Comparison of ENCODE assay signal across 8 cellular contexts in the genomic region with DNA sequence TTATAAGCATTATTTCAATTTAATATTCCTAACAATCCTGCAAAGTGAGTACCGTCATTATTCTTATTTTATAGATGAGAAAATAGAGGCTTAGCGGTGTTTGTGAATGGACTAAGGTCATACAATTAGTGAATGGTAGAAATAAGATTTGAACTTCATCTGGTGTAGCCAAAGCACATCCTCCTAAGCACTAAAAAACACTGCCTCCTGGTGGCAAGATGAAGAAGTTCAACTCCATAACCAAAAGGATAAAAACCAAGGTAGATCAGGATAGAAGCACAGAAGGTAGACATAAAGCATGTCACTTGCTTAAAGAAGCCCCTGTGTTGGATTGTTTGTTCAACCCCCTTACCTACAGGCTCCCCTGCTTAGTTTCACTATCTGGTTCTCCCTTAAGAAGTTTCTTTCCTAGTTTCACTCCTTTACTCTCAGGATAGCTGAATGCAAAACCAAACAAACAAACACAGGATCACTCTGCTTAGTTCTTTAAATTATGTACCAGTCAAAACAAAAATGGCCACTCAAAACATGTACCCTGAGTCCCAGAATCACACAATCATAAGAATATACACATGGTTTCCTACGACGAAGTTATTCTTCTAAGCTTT. TPM values are rescaled to one million over a fixed set of nuclear protein-coding genes. Genes with fewer than 3 reads are reported as not detected.
DNase-seq lines count a peak whose midpoint lies in the region; ATAC-seq and TF ChIP-seq lines count a peak whose summit lies in the region.

No MANE protein-coding gene starts in this region.

- H3K4me1 ChIP-seq in CD4-positive, CD25-positive, alpha-beta regulatory T cell (ENCODE audit: control insufficient read depth, insufficient read depth, low read length, poor library complexity, severe bottlenecking) = no peaks in the 10 kb centered on the region
- H3K4me1 ChIP-seq in iPS DF 6.9 (ENCODE audit: control insufficient read depth, insufficient read depth, low read length) = no peaks in the 10 kb centered on the region; the same call in 1 of the 2 replicates
- H3K4me1 ChIP-seq in ovary (ENCODE audit: insufficient read depth) = no peaks in the 10 kb centered on the region

- H3K4me1 Mint-ChIP-seq in CD4-positive, CD25-positive, alpha-beta regulatory T cell = peaks cover 5 to 16% (median 11%) of the 10 kb centered on the region in 4 donors
- peaks cover 43% of the 10 kb centered on the region for H3K4me1 Mint-ChIP-seq in activated CD8-positive, alpha-beta memory T cell treated with anti-CD3 and anti-CD28 coated beads, Interleukin-2, amount 10 ng/mL, durations not matched to agents 7 days and 5 days

- WGBS in iPS DF 6.9 (ENCODE audit: insufficient coverage, insufficient read length) = no CpG with 5 or more reads among the region's 4 CpGs
- 84 to 88% (median 86%) methylated on average over 4 of the region's 4 CpGs for WGBS in ovary, 3 donors

- TF ChIP-seq CTCF in ovary (IDR thresholded peaks at IDR 0.05) = no peak

- H3K9me3 ChIP-seq in CD4-positive, CD25-positive, alpha-beta regulatory T cell (ENCODE audit: control insufficient read depth in 2 of 2, low read length in 2 of 2) = no peaks in the 10 kb centered on the region
- H3K9me3 ChIP-seq in iPS DF 6.9 (ENCODE audit: control insufficient read depth, insufficient read depth, low read length) = no peaks in the 10 kb centered on the region
- no peaks in the 10 kb centered on the region for H3K9me3 ChIP-seq in ovary

- H3K4me3 ChIP-seq in CD4-positive, CD25-positive, alpha-beta regulatory T cell (ENCODE audit: low read depth, low read length) = no peak overlapping the region
- no peak overlapping the region for H3K4me3 ChIP-seq in iPS DF 6.9 (ENCODE audit: low read length)
- H3K4me3 ChIP-seq in ovary = no peak overlapping the region

- no peaks in the 10 kb centered on the region for H3K9me3 Mint-ChIP-seq in CD4-positive, CD25-positive, alpha-beta regulatory T cell
- no peaks in the 10 kb centered on the region for H3K9me3 Mint-ChIP-seq in activated CD8-positive, alpha-beta memory T cell treated with anti-CD3 and anti-CD28 coated beads, Interleukin-2, amount 10 ng/mL, durations not matched to agents 7 days and 5 days (ENCODE audit: low read depth)

- no peak overlapping the region for H3K27ac ChIP-seq in CD4-positive, CD25-positive, alpha-beta regulatory T cell (ENCODE audit: insufficient read depth, low read length, poor library complexity, severe bottlenecking)
- H3K27ac ChIP-seq in iPS DF 6.9 (ENCODE audit: low read length) (no peak overlapping the region), ovary (no peak overlapping the region)

- no peaks in the 10 kb centered on the region for H3K27me3 ChIP-seq in CD4-positive, CD25-positive, alpha-beta regulatory T cell (ENCODE audit: control insufficient read depth, insufficient read depth, low read length)
- no peaks in the 10 kb centered on the region for H3K27me3 ChIP-seq in iPS DF 6.9 (ENCODE audit: control insufficient read depth, insufficient read depth, low read length)
- no peaks in the 10 kb centered on the region for H3K27me3 ChIP-seq in ovary

- CTCF ChIA-PET in activated CD8-positive, alpha-beta memory T cell treated with anti-CD3 and anti-CD28 coated beads, Interleukin-2, amount 10 ng/mL, durations not matched to agents 7 days and 5 days (lab: Charles Lee) = interaction anchor here (1.0 to 4.7 kb wide), 9 partner anchors 11 to 584 kb away, joined by 3 to 39 read pairs (median 4); partner anchors contain the start of genes AIM2 and IFI16

- intact Hi-C loops in ovary (cut with DNase I) = no loop called here

- no peaks in the 10 kb centered on the region for H3K27me3 Mint-ChIP-seq in CD4-positive, CD25-positive, alpha-beta regulatory T cell
- no peaks in the 10 kb centered on the region for H3K27me3 Mint-ChIP-seq in activated CD8-positive, alpha-beta memory T cell treated with anti-CD3 and anti-CD28 coated beads, Interleukin-2, amount 10 ng/mL, durations not matched to agents 7 days and 5 days

- peak in 2 of 3 donors; percentile 34 to 58 for DNase-seq in CD4-positive, CD25-positive, alpha-beta regulatory T cell
- DNase-seq in RPMI8226 = peak; percentile 47
- peak; percentile 20 for DNase-seq in iPS DF 6.9 (ENCODE audit: low read depth, low spot score)
- no peak for DNase-seq in ovary
- no peak for DNase-seq in GM03348 (ENCODE audit: low spot score)
- DNase-seq in activated CD8-positive, alpha-beta memory T cell treated with anti-CD3 and anti-CD28 coated beads, Interleukin-2, amount 10 ng/mL, durations not matched to agents 7 days and 5 days = no peak

- no peaks in the 10 kb centered on the region for H3K36me3 Mint-ChIP-seq in CD4-positive, CD25-positive, alpha-beta regulatory T cell
- no peaks in the 10 kb centered on the region for H3K36me3 Mint-ChIP-seq in activated CD8-positive, alpha-beta memory T cell treated with anti-CD3 and anti-CD28 coated beads, Interleukin-2, amount 10 ng/mL, durations not matched to agents 7 days and 5 days

- TF ChIP-seq EP300 in ovary (IDR thresholded peaks at IDR 0.05) = no peak

- no peak for TF ChIP-seq POLR2A in ovary (IDR thresholded peaks at IDR 0.05)

- no peak for ATAC-seq in CD4-positive, CD25-positive, alpha-beta regulatory T cell (ENCODE audit: low read depth in 2 of 2)
- ATAC-seq in GM19351 (IDR thresholded peaks at IDR 0.05; ENCODE audit: unreplicated experiment) (peak; percentile 61), GM19467 (IDR thresholded peaks at IDR 0.05; ENCODE audit: unreplicated experiment) (no peak)
- ATAC-seq in activated CD8-positive, alpha-beta memory T cell treated with anti-CD3 and anti-CD28 coated beads, Interleukin-2, amount 10 ng/mL, durations not matched to agents 7 days and 5 days = no peak

- no peaks in the 10 kb centered on the region for H3K36me3 ChIP-seq in CD4-positive, CD25-positive, alpha-beta regulatory T cell (ENCODE audit: control insufficient read depth, insufficient read depth, low read length)
- H3K36me3 ChIP-seq in iPS DF 6.9 (ENCODE audit: control insufficient read depth, insufficient read depth, low read length) (no peaks in the 10 kb centered on the region), ovary (no peaks in the 10 kb centered on the region)

- no peak overlapping the region for H3K4me3 Mint-ChIP-seq in CD4-positive, CD25-positive, alpha-beta regulatory T cell
- H3K4me3 Mint-ChIP-seq in activated CD8-positive, alpha-beta memory T cell treated with anti-CD3 and anti-CD28 coated beads, Interleukin-2, amount 10 ng/mL, durations not matched to agents 7 days and 5 days = no peak overlapping the region

- H3K27ac Mint-ChIP-seq in CD4-positive, CD25-positive, alpha-beta regulatory T cell = no peak overlapping the region
- H3K27ac Mint-ChIP-seq in activated CD8-positive, alpha-beta memory T cell treated with anti-CD3 and anti-CD28 coated beads, Interleukin-2, amount 10 ng/mL, durations not matched to agents 7 days and 5 days = no peak overlapping the region

RNA-seq across cellular contexts. Expression of gene AIM2, which starts 12.7 kb away (rescaled TPM):
- total RNA-seq in CD4-positive, CD25-positive, alpha-beta regulatory T cell = 6.2 TPM
- 10 to 100 TPM in 2 of 4 donors, 1 to 10 TPM in 2; 6.9 to 13.5 (median 8.8) TPM for polyA plus RNA-seq in CD4-positive, CD25-positive, alpha-beta regulatory T cell
- under 1 TPM in 3 of 7 donors, not detected in 4; 0.20 to 0.95 (median 0.38) TPM for total RNA-seq in ovary
- under 1 TPM in 1 of 2 donors, not detected in 1; 0.50 TPM for polyA plus RNA-seq in ovary
- 10 to 100 TPM; 14.1 to 17.3 TPM for total RNA-seq in activated CD8-positive, alpha-beta memory T cell treated with anti-CD3 and anti-CD28 coated beads, Interleukin-2, amount 10 ng/mL, durations not matched to agents 7 days and 5 days

Comparison
In these comparisons a context has a peak if more than half of its experiments do, and no peak if none do; other contexts are left out.
1. DNase-seq: peak in CD4-positive, CD25-positive, alpha-beta regulatory T cell (2 of 3), RPMI8226 (single experiment) and iPS DF 6.9 (single experiment); none in ovary (0 of 5), GM03348 (single experiment) and activated CD8-positive, alpha-beta memory T cell treated with anti-CD3 and anti-CD28 coated beads, Interleukin-2, amount 10 ng/mL, durations not matched to agents 7 days and 5 days (single experiment).